Comparison of ENCODE assay signal across 8 cellular contexts in genomic region chr9:15510789-15511575, GRCh38. TPM values are rescaled to one million over a fixed set of nuclear protein-coding genes. Genes with fewer than 3 reads are reported as not detected.
DNase-seq lines count a peak whose midpoint lies in the region; ATAC-seq and TF ChIP-seq lines count a peak whose summit lies in the region.

Gene PSIP1 (minus strand): TSS chr9:15510970. CDS start chr9:15510188, 782 bp downstream.

- no peaks in the 10 kb centered on the region for H3K27me3 ChIP-seq in BJ (ENCODE audit: control insufficient read depth, insufficient read depth, low read length)

- H3K9me3 Mint-ChIP-seq in activated CD4-positive, alpha-beta T cell treated with anti-CD3 and anti-CD28 coated beads, Interleukin-2, amount 10 ng/mL, durations not matched to agents 24 days and 14 days, result no peaks in the 10 kb centered on the region

- H3K4me1 Mint-ChIP-seq in activated CD4-positive, alpha-beta T cell treated with anti-CD3 and anti-CD28 coated beads, Interleukin-2, amount 10 ng/mL, durations not matched to agents 24 days and 14 days, result peaks cover 41% of the 10 kb centered on the region

- POLR2A ChIA-PET in BJ (lab: Charles Lee), result no interaction called here

- intact Hi-C loops in activated CD4-positive, alpha-beta T cell treated with anti-CD3 and anti-CD28 coated beads, Interleukin-2, amount 10 ng/mL, durations not matched to agents 24 days and 14 days (cut with micrococcal nuclease), result loop anchor here (1.0 to 10.0 kb wide), 5 partner anchors 22 to 216 kb away; partner anchors contain the start of gene SNAPC3

- peak within 1 kb of the TSS; percentile 81 to 94 for H3K27ac ChIP-seq in coronary artery

- DNase-seq in BJ (ENCODE audit: low read depth) (peak; percentile 28), NCI-H524 treated with DMSO at 0.1 percent for 48 hours (lab: John Stamatoyannopoulos, UW) (peak; percentile 34), coronary artery (ENCODE audit: low spot score) (peak; percentile 80), left lobe of liver (ENCODE audit: low spot score) (peak; percentile 82)
- peak; percentile 96 for DNase-seq in activated CD4-positive, alpha-beta T cell treated with anti-CD3 and anti-CD28 coated beads, Interleukin-2, amount 10 ng/mL, durations not matched to agents 24 days and 14 days
- DNase-seq in stimulated activated CD4-positive, alpha-beta T cell treated with anti-CD3 and anti-CD28 coated beads, Interleukin-2, amount 100 ng/mL, for 24 hours, result peak; percentile 85 to 86

- H3K4me3 Mint-ChIP-seq in activated CD4-positive, alpha-beta T cell treated with anti-CD3 and anti-CD28 coated beads, Interleukin-2, amount 10 ng/mL, durations not matched to agents 24 days and 14 days, result peak within 1 kb of the TSS; percentile 87

- peak within 1 kb of the TSS; percentile 100 for H3K27ac Mint-ChIP-seq in activated CD4-positive, alpha-beta T cell treated with anti-CD3 and anti-CD28 coated beads, Interleukin-2, amount 10 ng/mL, durations not matched to agents 24 days and 14 days

- peaks cover 3% of the 10 kb centered on the region for H3K27me3 Mint-ChIP-seq in activated CD4-positive, alpha-beta T cell treated with anti-CD3 and anti-CD28 coated beads, Interleukin-2, amount 10 ng/mL, durations not matched to agents 24 days and 14 days

- CTCF ChIA-PET in BJ (lab: Yijun Ruan, JAX), result interaction anchor here (0.6 to 1.4 kb wide), 4 partner anchors 12 to 42 kb away, joined by 3 to 5 read pairs (median 4); partner anchors contain the start of gene CCDC171

- H3K4me3 ChIP-seq in BJ (ENCODE audit: low read depth, low read length) (peak within 1 kb of the TSS; percentile 99), coronary artery (peak within 1 kb of the TSS; percentile 93)

- H3K36me3 ChIP-seq in BJ (ENCODE audit: control insufficient read depth, insufficient read depth, low read length), result peaks cover 2% of the 10 kb centered on the region; the same call in 1 of the 2 replicates

- peaks cover 29% of the 10 kb centered on the region for H3K36me3 Mint-ChIP-seq in activated CD4-positive, alpha-beta T cell treated with anti-CD3 and anti-CD28 coated beads, Interleukin-2, amount 10 ng/mL, durations not matched to agents 24 days and 14 days (ENCODE audit: low read depth)

- TF ChIP-seq CTCF in BJ (IDR thresholded peaks at IDR 0.05; ENCODE audit: insufficient read depth, low read depth, low read length) (no peak), coronary artery (IDR thresholded peaks at IDR 0.05) (no peak)

- peak; percentile 90 for ATAC-seq in GM19324 (IDR thresholded peaks at IDR 0.05; ENCODE audit: low FRiP score, unreplicated experiment)
- peak; percentile 83 for ATAC-seq in HG03460 (IDR thresholded peaks at IDR 0.05; ENCODE audit: unreplicated experiment)
- peak; percentile 94 for ATAC-seq in left lobe of liver

RNA-seq across cellular contexts. Expression of gene PSIP1, which starts in this region (rescaled TPM):
- polyA plus RNA-seq in BJ (2011; rRNA removed), result 10.2 and 28.1 TPM in 2 replicates
- polyA minus RNA-seq in BJ (2011; rRNA and poly(A)+ RNA removed), result 13.2 and 17.0 TPM in 2 replicates
- 106 TPM in 2 replicates for total RNA-seq in activated CD4-positive, alpha-beta T cell treated with anti-CD3 and anti-CD28 coated beads, Interleukin-2, amount 10 ng/mL, durations not matched to agents 24 days and 14 days
- total RNA-seq in left lobe of liver, result 8.2 TPM

Comparison
In these comparisons a context has a peak if more than half of its experiments do, and no peak if none do; other contexts are left out.
1. Peak in every context shown above with its lines: DNase-seq, ATAC-seq, H3K4me3 ChIP-seq and H3K27ac ChIP-seq.
2. RNA of gene PSIP1 (total RNA-seq): 106 TPM in activated CD4-positive, alpha-beta T cell treated with anti-CD3 and anti-CD28 coated beads, Interleukin-2, amount 10 ng/mL, durations not matched to agents 24 days and 14 days; 8.2 TPM in left lobe of liver (single experiment); every median in the first group is over 10 times any median in the second.
3. DNase-seq: peak in every context shown above with its lines; median percentile 96 in activated CD4-positive, alpha-beta T cell treated with anti-CD3 and anti-CD28 coated beads, Interleukin-2, amount 10 ng/mL, durations not matched to agents 24 days and 14 days; 86 in stimulated activated CD4-positive, alpha-beta T cell treated with anti-CD3 and anti-CD28 coated beads, Interleukin-2, amount 100 ng/mL, for 24 hours; 82 in left lobe of liver; 80 in coronary artery; 34 in NCI-H524 treated with DMSO at 0.1 percent for 48 hours; 28 in BJ.